In the genomic region with DNA sequence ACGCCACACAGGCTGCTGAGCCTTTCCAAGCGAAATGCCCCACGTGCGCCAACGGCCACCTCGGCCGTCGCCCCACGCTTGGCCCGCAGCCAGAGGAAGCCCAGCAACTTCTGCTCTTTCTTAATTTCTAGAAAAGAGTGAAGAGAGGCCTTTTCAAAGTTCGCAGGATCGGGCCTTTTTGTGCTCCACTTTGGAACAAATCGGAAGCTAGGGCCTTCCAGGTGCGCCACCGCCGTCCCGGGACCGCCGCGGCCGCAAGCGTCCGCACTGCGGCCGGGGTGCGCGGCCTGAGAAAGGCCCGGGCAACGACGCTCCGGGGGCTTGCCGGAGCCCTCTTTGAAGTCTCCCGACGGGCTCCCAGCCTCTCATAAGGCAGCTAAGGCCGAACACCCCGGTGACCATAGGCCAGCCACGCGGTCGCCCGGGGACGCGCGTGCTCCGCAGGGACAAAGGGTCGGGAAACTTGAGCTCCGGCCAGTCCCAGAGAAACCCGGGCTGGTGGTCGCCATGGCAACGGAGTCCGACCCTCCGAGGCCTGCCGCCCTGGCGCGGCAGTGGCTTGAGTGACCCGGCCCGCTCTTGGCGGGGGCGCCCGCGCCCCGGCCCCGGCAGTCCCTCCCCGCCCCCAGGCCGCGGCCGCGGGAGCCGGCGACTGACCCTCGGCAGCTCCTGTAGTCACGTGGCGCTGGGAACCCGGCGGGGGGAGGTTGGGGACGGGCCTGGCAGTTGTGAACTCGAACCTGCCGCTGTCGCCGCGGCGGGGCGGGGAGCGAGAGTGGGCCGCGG, we compare ENCODE assay signal across 1 cellular context.
TF ChIP-seq lines count a peak whose summit lies in the region.

A gene (plus strand): TSS at position 725 of the 786 bp plus-strand sequence. CDS start 890 bp downstream, outside the sequence.

TF ChIP-seq in HepG2, 621 proteins besides CTCF, POLR2A, EP300 and RAD21 (continued from another document):
- TF ChIP-seq, protein P1, sequence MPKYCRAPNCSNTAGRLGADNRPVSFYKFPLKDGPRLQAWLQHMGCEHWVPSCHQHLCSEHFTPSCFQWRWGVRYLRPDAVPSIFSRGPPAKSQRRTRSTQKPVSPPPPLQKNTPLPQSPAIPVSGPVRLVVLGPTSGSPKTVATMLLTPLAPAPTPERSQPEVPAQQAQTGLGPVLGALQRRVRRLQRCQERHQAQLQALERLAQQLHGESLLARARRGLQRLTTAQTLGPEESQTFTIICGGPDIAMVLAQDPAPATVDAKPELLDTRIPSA (CRISPR knock-in tag; IDR thresholded peaks at IDR 0.05; ENCODE audit: borderline replicate concordance) = peak; percentile 86; the same call in 1 of the 2 replicates
- TF ChIP-seq ZKSCAN1 (IDR thresholded peaks at IDR 0.05; ENCODE audit: low read length) = no peak
- no peak for TF ChIP-seq ZNF101 (CRISPR knock-in tag; IDR thresholded peaks at IDR 0.05; ENCODE audit: borderline replicate concordance, low read depth)
- peak; percentile 76 for TF ChIP-seq BRD4 (CRISPR knock-in tag; IDR thresholded peaks at IDR 0.05)
- TF ChIP-seq FOXC1 (CRISPR knock-in tag; IDR thresholded peaks at IDR 0.05; ENCODE audit: borderline replicate concordance) = peak; percentile 62; the same call in 1 of the 2 replicates
- TF ChIP-seq ZNF678 (CRISPR knock-in tag; IDR thresholded peaks at IDR 0.05) = peak; percentile 87; the same call in 1 of the 2 replicates
- TF ChIP-seq, protein P2, sequence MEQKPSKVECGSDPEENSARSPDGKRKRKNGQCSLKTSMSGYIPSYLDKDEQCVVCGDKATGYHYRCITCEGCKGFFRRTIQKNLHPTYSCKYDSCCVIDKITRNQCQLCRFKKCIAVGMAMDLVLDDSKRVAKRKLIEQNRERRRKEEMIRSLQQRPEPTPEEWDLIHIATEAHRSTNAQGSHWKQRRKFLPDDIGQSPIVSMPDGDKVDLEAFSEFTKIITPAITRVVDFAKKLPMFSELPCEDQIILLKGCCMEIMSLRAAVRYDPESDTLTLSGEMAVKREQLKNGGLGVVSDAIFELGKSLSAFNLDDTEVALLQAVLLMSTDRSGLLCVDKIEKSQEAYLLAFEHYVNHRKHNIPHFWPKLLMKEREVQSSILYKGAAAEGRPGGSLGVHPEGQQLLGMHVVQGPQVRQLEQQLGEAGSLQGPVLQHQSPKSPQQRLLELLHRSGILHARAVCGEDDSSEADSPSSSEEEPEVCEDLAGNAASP (CRISPR knock-in tag; IDR thresholded peaks at IDR 0.05; ENCODE audit: borderline replicate concordance) = peak; percentile 58
- TF ChIP-seq MYNN (CRISPR knock-in tag; IDR thresholded peaks at IDR 0.05; ENCODE audit: low read depth) = no peak
- TF ChIP-seq KLF9 (CRISPR knock-in tag; IDR thresholded peaks at IDR 0.05; ENCODE audit: low read depth) = no peak
- TF ChIP-seq CREB1 (IDR thresholded peaks at IDR 0.05) = no peak
- TF ChIP-seq CREB1 (CRISPR knock-in tag; IDR thresholded peaks at IDR 0.05) = no peak
- TF ChIP-seq, protein P3, sequence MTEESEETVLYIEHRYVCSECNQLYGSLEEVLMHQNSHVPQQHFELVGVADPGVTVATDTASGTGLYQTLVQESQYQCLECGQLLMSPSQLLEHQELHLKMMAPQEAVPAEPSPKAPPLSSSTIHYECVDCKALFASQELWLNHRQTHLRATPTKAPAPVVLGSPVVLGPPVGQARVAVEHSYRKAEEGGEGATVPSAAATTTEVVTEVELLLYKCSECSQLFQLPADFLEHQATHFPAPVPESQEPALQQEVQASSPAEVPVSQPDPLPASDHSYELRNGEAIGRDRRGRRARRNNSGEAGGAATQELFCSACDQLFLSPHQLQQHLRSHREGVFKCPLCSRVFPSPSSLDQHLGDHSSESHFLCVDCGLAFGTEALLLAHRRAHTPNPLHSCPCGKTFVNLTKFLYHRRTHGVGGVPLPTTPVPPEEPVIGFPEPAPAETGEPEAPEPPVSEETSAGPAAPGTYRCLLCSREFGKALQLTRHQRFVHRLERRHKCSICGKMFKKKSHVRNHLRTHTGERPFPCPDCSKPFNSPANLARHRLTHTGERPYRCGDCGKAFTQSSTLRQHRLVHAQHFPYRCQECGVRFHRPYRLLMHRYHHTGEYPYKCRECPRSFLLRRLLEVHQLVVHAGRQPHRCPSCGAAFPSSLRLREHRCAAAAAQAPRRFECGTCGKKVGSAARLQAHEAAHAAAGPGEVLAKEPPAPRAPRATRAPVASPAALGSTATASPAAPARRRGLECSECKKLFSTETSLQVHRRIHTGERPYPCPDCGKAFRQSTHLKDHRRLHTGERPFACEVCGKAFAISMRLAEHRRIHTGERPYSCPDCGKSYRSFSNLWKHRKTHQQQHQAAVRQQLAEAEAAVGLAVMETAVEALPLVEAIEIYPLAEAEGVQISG (CRISPR knock-in tag; IDR thresholded peaks at IDR 0.05) = peak; percentile 85
- TF ChIP-seq SP5 (CRISPR knock-in tag; IDR thresholded peaks at IDR 0.05; ENCODE audit: borderline replicate concordance, low read depth) = peak; percentile 46
- no peak; the same call in 1 of the 2 replicates for TF ChIP-seq KAT7 (CRISPR knock-in tag; IDR thresholded peaks at IDR 0.05; ENCODE audit: borderline replicate concordance)
- TF ChIP-seq, protein P4, sequence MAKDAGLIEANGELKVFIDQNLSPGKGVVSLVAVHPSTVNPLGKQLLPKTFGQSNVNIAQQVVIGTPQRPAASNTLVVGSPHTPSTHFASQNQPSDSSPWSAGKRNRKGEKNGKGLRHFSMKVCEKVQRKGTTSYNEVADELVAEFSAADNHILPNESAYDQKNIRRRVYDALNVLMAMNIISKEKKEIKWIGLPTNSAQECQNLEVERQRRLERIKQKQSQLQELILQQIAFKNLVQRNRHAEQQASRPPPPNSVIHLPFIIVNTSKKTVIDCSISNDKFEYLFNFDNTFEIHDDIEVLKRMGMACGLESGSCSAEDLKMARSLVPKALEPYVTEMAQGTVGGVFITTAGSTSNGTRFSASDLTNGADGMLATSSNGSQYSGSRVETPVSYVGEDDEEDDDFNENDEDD (CRISPR knock-in tag; IDR thresholded peaks at IDR 0.05; ENCODE audit: borderline replicate concordance) = peak; percentile 76; the same call in 1 of the 2 replicates
